22 cellular contexts compared by ENCODE assay signal in the genomic region with DNA sequence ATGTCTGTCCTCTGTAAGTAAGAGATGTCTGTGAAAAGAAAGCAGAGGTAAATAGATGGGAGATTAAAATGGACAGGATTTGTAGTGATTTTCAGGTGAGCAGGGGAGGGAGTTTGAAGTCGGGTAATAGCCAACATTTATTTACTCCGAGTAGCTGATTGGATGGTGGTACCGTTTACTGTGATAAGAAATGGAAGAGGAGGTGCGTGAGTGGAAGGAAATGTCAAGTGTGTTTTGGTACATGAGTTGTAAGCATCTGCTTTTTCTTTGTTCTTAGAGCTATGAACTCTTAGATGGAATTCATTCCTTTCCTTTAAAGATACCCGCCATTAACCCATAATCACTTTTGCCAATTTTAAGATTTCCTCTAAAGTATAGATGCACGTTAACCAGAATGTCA. TPM values are rescaled to one million over a fixed set of nuclear protein-coding genes. Genes with fewer than 3 reads are reported as not detected.
"Had no signal": no experiment of that assay in that cellular context is flagged by ENCODE, and none has a peak within 500 bp of the region (broad histone marks: within the 10 kb centered on the region; RNA-seq: fewer than 3 reads in every experiment).

No MANE protein-coding gene starts in this region.

- H3K36me3 Mint-ChIP-seq: immature natural killer cell; naive thymus-derived CD8-positive, alpha-beta T cell; stimulated activated memory B cell treated with anti-CD40 and anti-IgM and Interleukin-4, amounts not matched to agents 10 μg/mL and 1 μg/mL and 100 μg/mL, for 72 hours had no signal

- H3K27me3 Mint-ChIP-seq: dendritic cell treated with granulocyte-macrophage colony-stimulating factor and Interleukin-4, amounts not matched to agents 40 ng/mL and 50 ng/mL, for 4 days; progenitor cell of endocrine pancreas had no signal

- H3K27ac Mint-ChIP-seq: dendritic cell treated with granulocyte-macrophage colony-stimulating factor and Interleukin-4, amounts not matched to agents 40 ng/mL and 50 ng/mL, for 4 days; immature natural killer cell; naive thymus-derived CD8-positive, alpha-beta T cell; progenitor cell of endocrine pancreas; stimulated activated memory B cell treated with anti-CD40 and anti-IgM and Interleukin-4, amounts not matched to agents 10 μg/mL and 1 μg/mL and 100 μg/mL, for 72 hours; stimulated activated naive CD8-positive, alpha-beta T cell treated with anti-CD3 and anti-CD28 coated beads, Interleukin-15, Interleukin-2, amounts not matched to agents 100 ng/mL and 50 ng/mL, for 24 hours had no signal

- H3K4me3 Mint-ChIP-seq: dendritic cell treated with granulocyte-macrophage colony-stimulating factor and Interleukin-4, amounts not matched to agents 40 ng/mL and 50 ng/mL, for 4 days; immature natural killer cell; naive thymus-derived CD8-positive, alpha-beta T cell; neural crest cell; stimulated activated memory B cell treated with anti-CD40 and anti-IgM and Interleukin-4, amounts not matched to agents 10 μg/mL and 1 μg/mL and 100 μg/mL, for 72 hours; stimulated activated naive CD8-positive, alpha-beta T cell treated with anti-CD3 and anti-CD28 coated beads, Interleukin-15, Interleukin-2, amounts not matched to agents 100 ng/mL and 50 ng/mL, for 24 hours had no signal

- H3K27ac ChIP-seq: foreskin keratinocyte, spleen, upper lobe of right lung had no signal

- H3K4me1 ChIP-seq: foreskin keratinocyte, spleen had no signal

- H3K4me1 Mint-ChIP-seq: immature natural killer cell; naive thymus-derived CD8-positive, alpha-beta T cell; neural crest cell; stimulated activated memory B cell treated with anti-CD40 and anti-IgM and Interleukin-4, amounts not matched to agents 10 μg/mL and 1 μg/mL and 100 μg/mL, for 72 hours had no signal

- H3K27me3 ChIP-seq: foreskin keratinocyte, pancreas, right lobe of liver, spleen, tibial artery, upper lobe of right lung had no signal

- FAIRE-seq: colon, keratinocyte, pancreas had no signal

- H3K4me3 ChIP-seq: mucosa of descending colon, spleen, upper lobe of right lung had no signal

- DNase-seq: cerebellar nuclear complex; erythroblast; foreskin keratinocyte; immature natural killer cell; mammary epithelial cell; mucosa of descending colon; naive thymus-derived CD8-positive, alpha-beta T cell; pancreas; right lobe of liver; spleen; stimulated activated CD4-positive, alpha-beta T cell treated with anti-CD3 and anti-CD28 coated beads, Interleukin-15, amount 100 ng/mL, for 24 hours; stimulated activated CD4-positive, alpha-beta T cell treated with anti-CD3 and anti-CD28 coated beads, Interleukin-1b, Interleukin-23, amount 100 ng/mL, for 48 hours; stimulated activated CD4-positive, alpha-beta T cell treated with anti-CD3 and anti-CD28 coated beads, Interleukin-4, amount 100 ng/mL, for 24 hours; tibial artery; upper lobe of right lung had no signal

- H3K36me3 ChIP-seq: pancreas, right lobe of liver, spleen, tibial artery, upper lobe of right lung had no signal

- ATAC-seq: foreskin keratinocyte; mucosa of descending colon; naive thymus-derived CD8-positive, alpha-beta T cell; stimulated activated memory B cell treated with anti-CD40 and anti-IgM and Interleukin-4, amounts not matched to agents 10 μg/mL and 1 μg/mL and 100 μg/mL, for 72 hours had no signal

- H3K9me3 ChIP-seq: mucosa of descending colon, pancreas, right lobe of liver, spleen, tibial artery, upper lobe of right lung had no signal

- H3K9me3 Mint-ChIP-seq: dendritic cell treated with granulocyte-macrophage colony-stimulating factor and Interleukin-4, amounts not matched to agents 40 ng/mL and 50 ng/mL, for 4 days; immature natural killer cell; neural crest cell had no signal

RNA-seq across cellular contexts. Expression of a gene that starts 45.5 kb away (rescaled TPM):
- total RNA-seq: naive thymus-derived CD8-positive, alpha-beta T cell had no signal
